Comparison of ENCODE assay signal across 22 cellular contexts in genomic region chr21:45623436-45623835, GRCh38. TPM values are rescaled to one million over a fixed set of nuclear protein-coding genes. Genes with fewer than 3 reads are reported as not detected.
"Had no signal": no experiment of that assay in that cellular context is flagged by ENCODE, and none has a peak within 500 bp of the region (broad histone marks: within the 10 kb centered on the region; RNA-seq: fewer than 3 reads in every experiment).

No MANE protein-coding gene starts in this region.

- H3K4me3 Mint-ChIP-seq: activated CD4-positive, alpha-beta memory T cell treated with anti-CD3 and anti-CD28 coated beads, Interleukin-2, amount 10 ng/mL, durations not matched to agents 7 days and 5 days; activated CD4-positive, alpha-beta T cell treated with anti-CD3 and anti-CD28 coated beads, Interleukin-2, amount 10 ng/mL, durations not matched to agents 24 days and 14 days; brain; immature natural killer cell; natural killer cell treated with Interleukin-12 subunit alpha and Interleukin-12 subunit beta and Interleukin-15 and Interleukin-18, amount 100 ng/mL, for 72 hours; stimulated activated effector memory CD8-positive, alpha-beta T cell treated with anti-CD3 and anti-CD28 coated beads, Interleukin-12 subunit alpha, Interleukin-12 subunit beta, amount 100 ng/mL, for 72 hours; stimulated activated naive CD8-positive, alpha-beta T cell treated with anti-CD3 and anti-CD28 coated beads, Interleukin-15, amount 100 ng/mL, for 72 hours; T-helper 1 cell treated with Interleukin-12 subunit alpha and Interleukin-12 subunit beta and Interleukin-4 antibody, amounts not matched to agents 30 μg/mL and 1 μg/mL, for 36 hours had no signal

- H3K9me3 ChIP-seq: neutrophil, psoas muscle had no signal

- ATAC-seq: activated naive CD4-positive, alpha-beta T cell treated with anti-CD3 and anti-CD28 coated beads, Interleukin-2, amount 50 U/mL, for 72 hours; left ventricle myocardium superior; natural killer cell treated with Interleukin-12 subunit alpha and Interleukin-12 subunit beta and Interleukin-15 and Interleukin-18, amount 100 ng/mL, for 72 hours; psoas muscle; stimulated activated effector memory CD8-positive, alpha-beta T cell treated with anti-CD3 and anti-CD28 coated beads, Interleukin-12 subunit alpha, Interleukin-12 subunit beta, amount 100 ng/mL, for 72 hours; stimulated activated naive CD8-positive, alpha-beta T cell treated with anti-CD3 and anti-CD28 coated beads, Interleukin-15, amount 100 ng/mL, for 72 hours had no signal

- H3K36me3 ChIP-seq: neutrophil, ovary, right atrium auricular region, tibial artery had no signal

- H3K9me3 Mint-ChIP-seq: activated CD4-positive, alpha-beta memory T cell treated with anti-CD3 and anti-CD28 coated beads, Interleukin-2, amount 10 ng/mL, durations not matched to agents 7 days and 5 days; activated CD4-positive, alpha-beta T cell treated with anti-CD3 and anti-CD28 coated beads, Interleukin-2, amount 10 ng/mL, durations not matched to agents 24 days and 14 days; immature natural killer cell; natural killer cell treated with Interleukin-12 subunit alpha and Interleukin-12 subunit beta and Interleukin-15 and Interleukin-18, amount 100 ng/mL, for 72 hours; stimulated activated effector memory CD8-positive, alpha-beta T cell treated with anti-CD3 and anti-CD28 coated beads, Interleukin-12 subunit alpha, Interleukin-12 subunit beta, amount 100 ng/mL, for 72 hours; stimulated activated naive CD8-positive, alpha-beta T cell treated with anti-CD3 and anti-CD28 coated beads, Interleukin-15, amount 100 ng/mL, for 72 hours; T-helper 1 cell treated with Interleukin-12 subunit alpha and Interleukin-12 subunit beta and Interleukin-4 antibody, amounts not matched to agents 30 μg/mL and 1 μg/mL, for 36 hours had no signal

- H3K4me3 ChIP-seq: ovary, psoas muscle, right atrium auricular region, tibial artery had no signal

- H3K4me1 Mint-ChIP-seq: activated CD4-positive, alpha-beta memory T cell treated with anti-CD3 and anti-CD28 coated beads, Interleukin-2, amount 10 ng/mL, durations not matched to agents 7 days and 5 days; activated CD4-positive, alpha-beta T cell treated with anti-CD3 and anti-CD28 coated beads, Interleukin-2, amount 10 ng/mL, durations not matched to agents 24 days and 14 days; immature natural killer cell; stimulated activated effector memory CD8-positive, alpha-beta T cell treated with anti-CD3 and anti-CD28 coated beads, Interleukin-12 subunit alpha, Interleukin-12 subunit beta, amount 100 ng/mL, for 72 hours; stimulated activated naive CD8-positive, alpha-beta T cell treated with anti-CD3 and anti-CD28 coated beads, Interleukin-15, amount 100 ng/mL, for 72 hours had no signal

- H3K36me3 Mint-ChIP-seq: brain; immature natural killer cell; natural killer cell treated with Interleukin-12 subunit alpha and Interleukin-12 subunit beta and Interleukin-15 and Interleukin-18, amount 100 ng/mL, for 72 hours; stimulated activated effector memory CD8-positive, alpha-beta T cell treated with anti-CD3 and anti-CD28 coated beads, Interleukin-12 subunit alpha, Interleukin-12 subunit beta, amount 100 ng/mL, for 72 hours had no signal

- H3K27me3 Mint-ChIP-seq: stimulated activated naive CD8-positive, alpha-beta T cell treated with anti-CD3 and anti-CD28 coated beads, Interleukin-15, amount 100 ng/mL, for 72 hours had no signal

- H3K27ac Mint-ChIP-seq: activated CD4-positive, alpha-beta memory T cell treated with anti-CD3 and anti-CD28 coated beads, Interleukin-2, amount 10 ng/mL, durations not matched to agents 7 days and 5 days; activated CD4-positive, alpha-beta T cell treated with anti-CD3 and anti-CD28 coated beads, Interleukin-2, amount 10 ng/mL, durations not matched to agents 24 days and 14 days; brain; natural killer cell treated with Interleukin-12 subunit alpha and Interleukin-12 subunit beta and Interleukin-15 and Interleukin-18, amount 100 ng/mL, for 72 hours; stimulated activated effector memory CD8-positive, alpha-beta T cell treated with anti-CD3 and anti-CD28 coated beads, Interleukin-12 subunit alpha, Interleukin-12 subunit beta, amount 100 ng/mL, for 72 hours; T-helper 1 cell treated with Interleukin-12 subunit alpha and Interleukin-12 subunit beta and Interleukin-4 antibody, amounts not matched to agents 30 μg/mL and 1 μg/mL, for 36 hours had no signal

- H3K27ac ChIP-seq: neutrophil, ovary, psoas muscle, right atrium auricular region, tibial artery had no signal

- H3K4me1 ChIP-seq: psoas muscle, right atrium auricular region, tibial artery had no signal

- H3K27me3 ChIP-seq: neutrophil, ovary, right atrium auricular region had no signal

- DNase-seq: activated CD4-positive, alpha-beta memory T cell treated with anti-CD3 and anti-CD28 coated beads, Interleukin-2, amount 10 ng/mL, durations not matched to agents 7 days and 5 days; activated CD4-positive, alpha-beta T cell treated with anti-CD3 and anti-CD28 coated beads, Interleukin-2, amount 10 ng/mL, durations not matched to agents 24 days and 14 days; dermis blood vessel endothelial cell; effector CD8-positive, alpha-beta T cell; foreskin melanocyte; immature natural killer cell; kidney glomerular epithelial cell; left ventricle myocardium superior; mammary epithelial cell; psoas muscle; stimulated activated CD4-positive, alpha-beta T cell treated with anti-CD3 and anti-CD28 coated beads, Interleukin-1b, Interleukin-23, amount 100 ng/mL, for 48 hours; stimulated activated naive CD8-positive, alpha-beta T cell treated with anti-CD3 and anti-CD28 coated beads, Interleukin-15, amount 100 ng/mL, for 72 hours had no signal

RNA-seq across cellular contexts. Expression of gene PCBP3, which starts 20.1 kb away (rescaled TPM):
- total RNA-seq: dermis blood vessel endothelial cell, skeletal muscle tissue had no signal
